In the genomic region with DNA sequence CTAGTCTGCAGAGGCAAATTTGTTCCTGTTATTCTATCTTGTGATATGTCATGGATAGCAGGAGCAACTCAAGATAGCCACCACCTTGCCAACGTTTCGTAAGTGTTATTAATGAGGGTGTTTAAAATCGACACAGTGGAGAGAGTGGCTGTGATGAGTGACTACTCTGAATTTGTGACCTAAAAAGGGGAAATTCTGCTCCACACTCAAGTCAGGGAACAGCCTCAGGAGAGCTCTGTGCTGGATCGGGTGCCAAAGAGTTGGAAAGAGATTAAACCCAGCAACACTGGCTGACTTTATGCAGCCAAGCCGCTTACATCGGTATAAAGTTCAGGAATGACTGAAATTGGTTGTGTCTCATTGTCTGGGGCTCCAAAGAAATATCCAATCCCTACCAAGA, we compare ENCODE assay signal across 13 cellular contexts. TPM values are rescaled to one million over a fixed set of nuclear protein-coding genes. Genes with fewer than 3 reads are reported as not detected.
"Had no signal": no experiment of that assay in that cellular context is flagged by ENCODE, and none has a peak within 500 bp of the region (broad histone marks: within the 10 kb centered on the region; RNA-seq: fewer than 3 reads in every experiment).

No MANE protein-coding gene starts in this region.

- ATAC-seq: activated CD8-positive, alpha-beta memory T cell treated with anti-CD3 and anti-CD28 coated beads, Interleukin-2, amount 10 ng/mL, durations not matched to agents 7 days and 5 days; stimulated activated effector memory CD8-positive, alpha-beta T cell treated with anti-CD3 and anti-CD28 coated beads, Interleukin-12 subunit alpha, Interleukin-12 subunit beta, amount 100 ng/mL, for 72 hours; upper lobe of right lung had no signal

- H3K4me1 ChIP-seq: colonic mucosa had no signal

- H3K27ac ChIP-seq: colonic mucosa, upper lobe of right lung had no signal

- H3K9me3 ChIP-seq: colonic mucosa, upper lobe of right lung had no signal

- H3K4me3 ChIP-seq: colonic mucosa, smooth muscle cell, upper lobe of right lung had no signal

- H3K36me3 ChIP-seq: colonic mucosa, upper lobe of right lung had no signal

- DNase-seq: activated CD4-positive, alpha-beta T cell treated with anti-CD3 and anti-CD28 coated beads, Interleukin-2, amount 50 U/mL, for 4 hours; activated CD4-positive, CD25-positive, alpha-beta regulatory T cell treated with anti-CD3 and anti-CD28 coated beads, Interleukin-2, amount 50 U/mL, for 72 hours; activated CD8-positive, alpha-beta memory T cell treated with anti-CD3 and anti-CD28 coated beads, Interleukin-2, amount 10 ng/mL, durations not matched to agents 7 days and 5 days; activated effector memory CD4-positive, alpha-beta T cell treated with anti-CD3 and anti-CD28 coated beads, Interleukin-2, amount 50 U/mL, for 16 hours; activated T-cell treated with anti-CD3 and anti-CD28 coated beads, Interleukin-2, amount 50 U/mL, for 24 hours; colonic mucosa; effector CD8-positive, alpha-beta T cell; immature natural killer cell; substantia nigra; T-helper 9 cell; upper lobe of right lung had no signal

- H3K27me3 ChIP-seq: colonic mucosa, upper lobe of right lung had no signal

RNA-seq across cellular contexts. Expression of gene TACC2, which starts 9.5 kb away (rescaled TPM):
- total RNA-seq: activated CD8-positive, alpha-beta memory T cell treated with anti-CD3 and anti-CD28 coated beads, Interleukin-2, amount 10 ng/mL, durations not matched to agents 7 days and 5 days had no signal
- polyA plus RNA-seq: immature natural killer cell had no signal
